In the genomic region with DNA sequence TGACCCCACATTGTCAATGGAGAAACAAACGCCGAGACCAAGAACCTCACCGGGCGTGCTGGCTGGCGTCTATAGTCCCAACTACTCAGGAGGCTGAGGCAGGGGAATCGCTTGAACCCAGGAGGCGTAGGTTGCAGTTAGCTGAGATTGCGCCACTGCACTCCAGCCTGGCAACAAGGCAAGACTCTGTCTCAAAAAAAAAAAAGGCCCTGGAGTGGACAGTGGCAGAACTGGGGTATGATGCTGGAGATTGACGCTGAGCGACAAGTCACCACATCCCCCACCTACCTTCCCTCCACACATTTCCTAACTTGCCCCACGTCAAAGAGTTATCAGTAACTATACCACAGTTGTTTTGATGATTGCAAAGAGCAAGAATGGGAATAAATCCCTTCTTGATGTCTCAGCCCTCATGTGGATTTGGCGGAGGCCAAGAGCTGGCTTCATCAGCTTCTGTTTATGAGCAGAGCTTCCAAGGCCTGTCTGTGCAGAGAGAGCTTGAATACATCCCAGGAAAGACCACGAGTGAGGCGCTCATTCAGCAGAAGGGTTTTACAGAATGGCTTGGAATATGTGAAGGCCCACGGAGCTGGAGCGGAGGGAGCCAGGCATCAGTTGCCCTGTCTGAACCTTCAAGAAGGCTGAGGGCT, we compare ENCODE assay signal across 12 cellular contexts. TPM values are rescaled to one million over a fixed set of nuclear protein-coding genes. Genes with fewer than 3 reads are reported as not detected.
DNase-seq lines count a peak whose midpoint lies in the region; ATAC-seq and TF ChIP-seq lines count a peak whose summit lies in the region.
"Had no signal": no experiment of that assay in that cellular context is flagged by ENCODE, and none has a peak within 500 bp of the region (broad histone marks: within the 10 kb centered on the region; RNA-seq: fewer than 3 reads in every experiment).

No MANE protein-coding gene starts in this region.

- no peaks in the 10 kb centered on the region for H3K9me3 Mint-ChIP-seq in HFFc6
- H3K9me3 Mint-ChIP-seq: CD8-positive, alpha-beta T cell; H9 had no signal

- ATAC-seq in GM21390 (IDR thresholded peaks at IDR 0.05; ENCODE audit: unreplicated experiment) (no peak), GM18498 (IDR thresholded peaks at IDR 0.05; ENCODE audit: unreplicated experiment) (no peak)
- ATAC-seq: CD8-positive, alpha-beta T cell had no signal

- H3K4me3 Mint-ChIP-seq in HFFc6: no peak overlapping the region
- H3K4me3 Mint-ChIP-seq: CD8-positive, alpha-beta T cell; H9 had no signal

- H3K36me3 ChIP-seq in fibroblast of lung (ENCODE audit: control insufficient read depth, insufficient read depth, low read length): no peaks in the 10 kb centered on the region
- no peaks in the 10 kb centered on the region for H3K36me3 ChIP-seq in mucosa of rectum (ENCODE audit: control insufficient read depth in 2 of 2, insufficient read depth in 2 of 2, low read length in 2 of 2)
- no peaks in the 10 kb centered on the region for H3K36me3 ChIP-seq in suprapubic skin

- no peak overlapping the region for H3K4me3 ChIP-seq in fibroblast of lung (replicated peaks in 1 of 4; ENCODE audit: control extremely low read depth in 1 of 4, insufficient read depth in 1 of 4, low read depth in 3 of 4, low read length in 4 of 4)
- H3K4me3 ChIP-seq in mucosa of rectum (ENCODE audit: low read length in 2 of 2): no peak overlapping the region
- no peak overlapping the region for H3K4me3 ChIP-seq in suprapubic skin
- H3K4me3 ChIP-seq: PC-9 had no signal

- no peak for TF ChIP-seq POLR2A in suprapubic skin (IDR thresholded peaks at IDR 0.05)

- H3K4me1 Mint-ChIP-seq in HFFc6 (ENCODE audit: low read depth): peaks cover 43% of the 10 kb centered on the region

- H3K36me3 Mint-ChIP-seq in HFFc6 (ENCODE audit: low read depth): no peaks in the 10 kb centered on the region
- H3K36me3 Mint-ChIP-seq: CD8-positive, alpha-beta T cell had no signal

- H3K9ac ChIP-seq in fibroblast of lung (ENCODE audit: insufficient read depth, low read length) (no peak overlapping the region), mucosa of rectum (ENCODE audit: low read depth in 1 of 2, low read length in 2 of 2) (no peak overlapping the region)

- 77% methylated on average over 16 of the region's 16 CpGs for WGBS in suprapubic skin

- no peaks in the 10 kb centered on the region for H3K27me3 ChIP-seq in fibroblast of lung (ENCODE audit: control insufficient read depth, insufficient read depth, low read length)
- no peaks in the 10 kb centered on the region for H3K27me3 ChIP-seq in mucosa of rectum (ENCODE audit: control insufficient read depth in 2 of 2, insufficient read depth in 2 of 2, low read length in 2 of 2)
- H3K27me3 ChIP-seq in suprapubic skin: no peaks in the 10 kb centered on the region

- H2AFZ ChIP-seq in fibroblast of lung (ENCODE audit: low read length): no peak overlapping the region
- H2AFZ ChIP-seq: PC-9 had no signal

- DNase-seq in HFFc6 (peak; percentile 50), fibroblast of lung (ENCODE audit: low read depth in 2 of 2) (peak; percentile 83 to 90), suprapubic skin (ENCODE audit: low spot score in 2 of 2) (peak in 1 of 2 donors; percentile 68), NCI-H446 treated with DMSO at 0.1 percent for 48 hours (lab: John Stamatoyannopoulos, UW) (no peak), DMS114 treated with DMSO at 0.1 percent for 48 hours (lab: John Stamatoyannopoulos, UW; ENCODE audit: unreplicated experiment) (no peak)
- DNase-seq: CD8-positive, alpha-beta T cell; H9; occipital lobe; PC-9 had no signal

- peak overlapping the region; percentile 78 for H3K27ac ChIP-seq in fibroblast of lung (ENCODE audit: insufficient read depth, low read length)
- H3K27ac ChIP-seq in mucosa of rectum (ENCODE audit: low read depth in 2 of 2, low read length in 2 of 2): peak overlapping the region; percentile 51 to 65
- H3K27ac ChIP-seq in suprapubic skin: peak overlapping the region; percentile 50
- H3K27ac ChIP-seq: PC-9 had no signal

- no peaks in the 10 kb centered on the region for H3K9me3 ChIP-seq in fibroblast of lung (ENCODE audit: control insufficient read depth, insufficient read depth, low read depth, low read length)
- H3K9me3 ChIP-seq in mucosa of rectum (ENCODE audit: control insufficient read depth in 2 of 2, low read length in 2 of 2): no peaks in the 10 kb centered on the region
- no peaks in the 10 kb centered on the region for H3K9me3 ChIP-seq in suprapubic skin

- H3K27ac Mint-ChIP-seq in HFFc6: peak overlapping the region; percentile 61
- H3K27ac Mint-ChIP-seq: CD8-positive, alpha-beta T cell; H9 had no signal

- no peak for TF ChIP-seq EP300 in suprapubic skin (IDR thresholded peaks at IDR 0.05)

- peak overlapping the region; percentile 62 for H3K4me2 ChIP-seq in fibroblast of lung (ENCODE audit: extremely low read depth, insufficient read depth, low read length)
- H3K4me2 ChIP-seq: PC-9 had no signal

- H4K20me1 ChIP-seq in fibroblast of lung (ENCODE audit: control insufficient read depth, extremely low read depth, insufficient read depth, low read length): no peaks in the 10 kb centered on the region

- TF ChIP-seq CTCF in HFFc6 (IDR thresholded peaks at IDR 0.05) (no peak), fibroblast of lung (conservative IDR thresholded peaks at IDR 0.05 in 1 of 2, IDR thresholded peaks at IDR 0.05 in 1 of 2; ENCODE audit: low read depth in 1 of 2, low read length in 2 of 2) (no peak), suprapubic skin (IDR thresholded peaks at IDR 0.05) (no peak)

- H3K4me1 ChIP-seq in fibroblast of lung (ENCODE audit: control insufficient read depth, extremely low read depth, insufficient read depth, low read length) (peaks cover 24% of the 10 kb centered on the region), mucosa of rectum (ENCODE audit: control insufficient read depth in 2 of 2, insufficient read depth in 2 of 2, low read length in 2 of 2) (peaks cover 17 to 21% of the 10 kb centered on the region in 2 donors), suprapubic skin (peaks cover 20% of the 10 kb centered on the region)

- no peaks in the 10 kb centered on the region; the same call in 1 of the 2 replicates for H3K27me3 Mint-ChIP-seq in HFFc6 (ENCODE audit: insufficient read depth)

- no peaks in the 10 kb centered on the region for H3K79me2 ChIP-seq in fibroblast of lung (ENCODE audit: control insufficient read depth, insufficient read depth, low read length)

RNA-seq across cellular contexts. Expression of a gene that starts 28.0 kb away (rescaled TPM):
- total RNA-seq in HFFc6 (2021; fragmentation: NEBNext Ultra II Directional; extraction: Animal tissue kit (Norgen Biotek cat#: 25700)): 10 to 100 TPM; 50.8 to 77.0 (median 67.8) TPM
- total RNA-seq in fibroblast of lung (52.6 and 88.8 TPM in 2 replicates), suprapubic skin (10 to 100 TPM; 14.3 to 53.0 (median 31.9) TPM)
- polyA plus RNA-seq in fibroblast of lung: 52.9 and 74.4 TPM in 2 replicates
- polyA plus RNA-seq in fibroblast of lung (2012): 54.7 and 86.1 TPM in 2 replicates
- polyA minus RNA-seq in fibroblast of lung (ENCODE audit: low replicate concordance): 200 and 269 TPM in 2 replicates

Comparison
In these comparisons a context has a peak if more than half of its experiments do, and no peak if none do; other contexts are left out.
1. DNase-seq: peak in HFFc6 (single experiment) and fibroblast of lung (2 of 2); none in NCI-H446 treated with DMSO at 0.1 percent for 48 hours (single experiment) and DMS114 treated with DMSO at 0.1 percent for 48 hours (single experiment).
2. Peak in every context shown above with its lines, with median percentiles within 50 percentile points of each other: H3K27ac ChIP-seq.